ENCODE assay signal across 1 cellular context in the genomic region with DNA sequence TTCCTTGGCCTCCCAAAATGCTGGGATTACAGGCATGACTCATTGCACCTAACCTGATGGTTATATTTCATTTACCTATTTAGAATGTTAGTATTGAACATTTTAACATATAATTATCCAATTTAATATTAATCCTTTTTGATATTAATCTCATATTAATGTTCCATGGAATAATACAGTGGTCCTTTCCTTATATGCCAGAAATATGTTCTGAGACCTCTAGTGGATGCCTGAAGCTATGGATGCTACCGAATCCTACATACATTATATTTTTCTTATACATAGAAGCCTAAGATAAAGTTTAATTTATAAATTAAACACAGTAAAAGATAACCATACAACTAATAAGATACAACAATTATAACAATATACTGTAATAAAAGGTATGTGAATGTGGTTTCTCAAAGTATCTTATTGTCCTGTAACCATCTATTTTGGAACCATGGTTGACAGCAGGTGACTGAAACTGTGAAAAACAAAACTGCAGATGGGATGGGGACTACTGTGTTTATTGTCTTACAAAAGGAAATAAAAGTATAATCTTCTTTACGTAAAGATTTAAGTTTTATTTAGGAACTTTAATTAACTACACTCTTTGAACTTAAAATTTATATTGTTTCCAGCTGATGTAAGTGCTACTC.
TF ChIP-seq lines count a peak whose summit lies in the region.

No MANE protein-coding gene starts in this region.

TF ChIP-seq in SK-N-SH, 30 proteins besides CTCF, POLR2A, EP300 and RAD21:
- TF ChIP-seq, protein P1, sequence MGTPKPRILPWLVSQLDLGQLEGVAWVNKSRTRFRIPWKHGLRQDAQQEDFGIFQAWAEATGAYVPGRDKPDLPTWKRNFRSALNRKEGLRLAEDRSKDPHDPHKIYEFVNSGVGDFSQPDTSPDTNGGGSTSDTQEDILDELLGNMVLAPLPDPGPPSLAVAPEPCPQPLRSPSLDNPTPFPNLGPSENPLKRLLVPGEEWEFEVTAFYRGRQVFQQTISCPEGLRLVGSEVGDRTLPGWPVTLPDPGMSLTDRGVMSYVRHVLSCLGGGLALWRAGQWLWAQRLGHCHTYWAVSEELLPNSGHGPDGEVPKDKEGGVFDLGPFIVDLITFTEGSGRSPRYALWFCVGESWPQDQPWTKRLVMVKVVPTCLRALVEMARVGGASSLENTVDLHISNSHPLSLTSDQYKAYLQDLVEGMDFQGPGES (IDR thresholded peaks at IDR 0.05; ENCODE audit: low read depth, low read length), result no peak
- TF ChIP-seq TAF1 (IDR thresholded peaks at IDR 0.05; ENCODE audit: borderline replicate concordance, low read depth, low read length) (no peak), JUND (IDR thresholded peaks at IDR 0.05) (no peak), CHD2 (IDR thresholded peaks at IDR 0.05; ENCODE audit: low read length, partially characterized antibody) (no peak), RFX5 (IDR thresholded peaks at IDR 0.05; ENCODE audit: low read length) (no peak), GABPA (IDR thresholded peaks at IDR 0.05; ENCODE audit: low read depth) (no peak), RCOR1 (IDR thresholded peaks at IDR 0.05; ENCODE audit: low read length) (no peak), PBX3 (IDR thresholded peaks at IDR 0.05) (no peak), ELF1 (IDR thresholded peaks at IDR 0.05) (no peak)
- TF ChIP-seq, protein P2, sequence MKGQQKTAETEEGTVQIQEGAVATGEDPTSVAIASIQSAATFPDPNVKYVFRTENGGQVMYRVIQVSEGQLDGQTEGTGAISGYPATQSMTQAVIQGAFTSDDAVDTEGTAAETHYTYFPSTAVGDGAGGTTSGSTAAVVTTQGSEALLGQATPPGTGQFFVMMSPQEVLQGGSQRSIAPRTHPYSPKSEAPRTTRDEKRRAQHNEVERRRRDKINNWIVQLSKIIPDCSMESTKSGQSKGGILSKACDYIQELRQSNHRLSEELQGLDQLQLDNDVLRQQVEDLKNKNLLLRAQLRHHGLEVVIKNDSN (IDR thresholded peaks at IDR 0.05; ENCODE audit: borderline replicate concordance, low read depth), result no peak
- TF ChIP-seq, protein P3, sequence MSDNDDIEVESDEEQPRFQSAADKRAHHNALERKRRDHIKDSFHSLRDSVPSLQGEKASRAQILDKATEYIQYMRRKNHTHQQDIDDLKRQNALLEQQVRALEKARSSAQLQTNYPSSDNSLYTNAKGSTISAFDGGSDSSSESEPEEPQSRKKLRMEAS (IDR thresholded peaks at IDR 0.05; ENCODE audit: low read depth), result no peak
